Comparison of ENCODE assay signal across 15 cellular contexts in the genomic region with DNA sequence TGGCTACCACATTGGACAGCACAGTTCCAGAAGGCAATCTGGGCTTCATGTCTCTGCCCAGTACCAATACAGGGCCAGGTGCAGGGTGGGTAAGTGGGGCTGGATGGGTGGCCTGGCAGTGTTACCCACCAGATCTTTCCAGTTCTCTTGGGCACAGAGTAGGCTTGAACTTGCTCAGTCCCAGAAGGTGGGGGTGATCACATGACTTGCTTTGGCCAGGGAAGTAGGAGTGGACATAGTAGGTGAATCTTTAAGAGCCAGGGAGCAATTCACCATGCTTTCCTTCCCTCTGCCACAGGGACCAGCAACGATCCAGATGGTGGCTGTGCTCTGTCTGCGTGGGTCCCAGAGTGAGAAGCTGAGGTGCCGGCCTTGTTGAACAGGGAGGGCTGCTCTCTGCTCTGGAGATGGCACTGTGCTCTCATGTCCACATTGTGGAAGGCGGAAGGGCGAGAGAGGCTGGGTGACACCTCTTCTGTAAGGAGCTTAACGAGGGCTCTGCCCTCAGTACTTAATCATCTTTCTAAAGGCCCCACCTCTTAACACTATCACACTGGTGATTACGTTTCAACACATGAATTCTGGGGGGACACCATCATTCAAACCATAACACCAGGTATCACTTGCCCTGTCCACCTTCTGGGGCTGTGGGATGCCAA.
A peak's percentile ranks its signal among the peaks of the same experiment; 100 is the strongest.
DNase-seq lines count a peak whose midpoint lies in the region; ATAC-seq and TF ChIP-seq lines count a peak whose summit lies in the region.
"Had no signal": no experiment of that assay in that cellular context is flagged by ENCODE, and none has a peak within 500 bp of the region (broad histone marks: within the 10 kb centered on the region; RNA-seq: fewer than 3 reads in every experiment).

No MANE protein-coding gene starts in this region.

- H2BK12ac ChIP-seq in neuronal stem cell (ENCODE audit: low read length) = no peak overlapping the region

- H2AK5ac ChIP-seq in neuronal stem cell (ENCODE audit: low read depth, low read length) = no peak overlapping the region

- H3K4ac ChIP-seq in neuronal stem cell (ENCODE audit: low read length) = no peak overlapping the region

- no peak overlapping the region for H2BK5ac ChIP-seq in neuronal stem cell (ENCODE audit: low read length)

- H3K4me1 ChIP-seq in neuronal stem cell (ENCODE audit: control insufficient read depth in 2 of 2, insufficient read depth in 1 of 2, low read depth in 1 of 2, low read length in 2 of 2) (peaks cover 0 to 22% of the 10 kb centered on the region in 2 donors), SJCRH30 (peaks cover 8% of the 10 kb centered on the region; the same call in 1 of the 2 replicates), esophagus squamous epithelium (no peaks in the 10 kb centered on the region), foreskin keratinocyte (no peaks in the 10 kb centered on the region)

- H3K27me3 ChIP-seq in neuronal stem cell (ENCODE audit: control insufficient read depth in 3 of 3, insufficient read depth in 3 of 3, low read depth in 1 of 3, low read length in 3 of 3) = peaks cover 0 to 62% (median 0%) of the 10 kb centered on the region in 3 experiments
- H3K27me3 ChIP-seq in SJCRH30 = peaks cover 19% of the 10 kb centered on the region
- H3K27me3 ChIP-seq in esophagus squamous epithelium = peaks cover 0 to 99% (median 5%) of the 10 kb centered on the region in 4 donors
- H3K27me3 ChIP-seq in foreskin keratinocyte = peaks cover 11% of the 10 kb centered on the region

- H3K36me3 ChIP-seq in neuronal stem cell (replicated peaks in 1 of 2; ENCODE audit: control insufficient read depth in 2 of 2, insufficient read depth in 2 of 2, low read length in 2 of 2) = no peaks in the 10 kb centered on the region
- no peaks in the 10 kb centered on the region for H3K36me3 ChIP-seq in SJCRH30
- no peaks in the 10 kb centered on the region for H3K36me3 ChIP-seq in esophagus squamous epithelium

- no CpG with 5 or more reads among the region's 7 CpGs for WGBS in neuronal stem cell (ENCODE audit: extremely low coverage in 2 of 2, insufficient read length in 2 of 2, insufficient replicate concordance in 1 of 2), 2 donors
- 59 to 70% methylated on average over 5 to 7 of the region's 7 CpGs for WGBS in esophagus squamous epithelium, 2 donors

- no peak overlapping the region for H3K14ac ChIP-seq in neuronal stem cell (ENCODE audit: low read length)

- no peak overlapping the region for H3K4me2 ChIP-seq in neuronal stem cell (ENCODE audit: insufficient read depth, low read length, poor library complexity, severe bottlenecking)

- no peaks in the 10 kb centered on the region for H3K79me1 ChIP-seq in neuronal stem cell (ENCODE audit: low read depth, low read length)

- H3K27me3 Mint-ChIP-seq in chondrocyte (ENCODE audit: low read depth) = peaks cover 35% of the 10 kb centered on the region

- no peak overlapping the region for H3K4me3 Mint-ChIP-seq in chondrocyte (ENCODE audit: unreplicated experiment)
- H3K4me3 Mint-ChIP-seq: B cell; CD4-positive, alpha-beta T cell; H9 had no signal

- H3K9me3 ChIP-seq in neuronal stem cell (replicated peaks in 1 of 2; ENCODE audit: control insufficient read depth in 2 of 2, insufficient read depth in 1 of 2, low read depth in 1 of 2, low read length in 2 of 2) = no peaks in the 10 kb centered on the region
- no peaks in the 10 kb centered on the region for H3K9me3 ChIP-seq in SJCRH30 (replicated peaks)
- H3K9me3 ChIP-seq in esophagus squamous epithelium = no peaks in the 10 kb centered on the region

- no peaks in the 10 kb centered on the region for H3K4me1 Mint-ChIP-seq in chondrocyte (ENCODE audit: low read depth)
- H3K4me1 Mint-ChIP-seq: B cell had no signal

- H3K23ac ChIP-seq in neuronal stem cell (ENCODE audit: low read depth, low read length, poor library complexity) = no peak overlapping the region

- TF ChIP-seq POLR2A in esophagus squamous epithelium (IDR thresholded peaks at IDR 0.05) = no peak

- no peak overlapping the region for H2BK120ac ChIP-seq in neuronal stem cell (ENCODE audit: low read depth, low read length)

- H3K4me3 ChIP-seq in neuronal stem cell (ENCODE audit: low read length in 2 of 2) = no peak overlapping the region
- H3K4me3 ChIP-seq in SJCRH30 = no peak overlapping the region
- no peak overlapping the region for H3K4me3 ChIP-seq in esophagus squamous epithelium
- H3K4me3 ChIP-seq: GM12878, GM23248 had no signal

- no peaks in the 10 kb centered on the region for H3K36me3 Mint-ChIP-seq in chondrocyte (ENCODE audit: low read depth)

- no peak overlapping the region for H2AFZ ChIP-seq in neuronal stem cell (ENCODE audit: low read length)
- H2AFZ ChIP-seq: GM23248 had no signal

- no peak overlapping the region for H3K18ac ChIP-seq in neuronal stem cell (ENCODE audit: low read length)

- no peak overlapping the region for H4K8ac ChIP-seq in neuronal stem cell (ENCODE audit: low read depth, low read length)

- H3K9ac ChIP-seq in neuronal stem cell (ENCODE audit: low read depth, low read length, poor library complexity) = no peak overlapping the region
- H3K9ac ChIP-seq: GM23248 had no signal

- TF ChIP-seq CTCF in chondrocyte (IDR thresholded peaks at IDR 0.05) (no peak), esophagus squamous epithelium (IDR thresholded peaks at IDR 0.05) (no peak), foreskin keratinocyte (conservative IDR thresholded peaks at IDR 0.05) (no peak)

- no peaks in the 10 kb centered on the region for H3K9me3 Mint-ChIP-seq in chondrocyte (ENCODE audit: low read depth)
- H3K9me3 Mint-ChIP-seq: CD4-positive, alpha-beta T cell; H9 had no signal

- H4K91ac ChIP-seq in neuronal stem cell (ENCODE audit: low read depth, low read length, poor library complexity) = no peak overlapping the region

- intact Hi-C loops in esophagus squamous epithelium (cut with DNase I) = no loop called here

- peak overlapping the region; percentile 8 for H2BK15ac ChIP-seq in neuronal stem cell (ENCODE audit: low read length)

- DNase-seq in NCI-H2029 (lab: John Stamatoyannopoulos, UW) = peak; percentile 44
- peak; percentile 86 for DNase-seq in NCI-H82 (lab: John Stamatoyannopoulos, UW)
- peak; percentile 14 for DNase-seq in chondrocyte (ENCODE audit: low spot score)
- no peak for DNase-seq in neuronal stem cell (ENCODE audit: low spot score)
- no peak for DNase-seq in SJCRH30
- DNase-seq in esophagus squamous epithelium (lab: John Stamatoyannopoulos, UW) = no peak
- DNase-seq in foreskin keratinocyte = no peak
- DNase-seq: C1 segment of cervical spinal cord; Calu3; CD4-positive, alpha-beta T cell; DMS79; GM23248; H9 had no signal

- ATAC-seq in foreskin keratinocyte = no peak
- ATAC-seq: GM12878 had no signal

- no peak overlapping the region for H3K27ac ChIP-seq in neuronal stem cell (replicated peaks; ENCODE audit: low read length)
- no peak overlapping the region for H3K27ac ChIP-seq in SJCRH30
- H3K27ac ChIP-seq in esophagus squamous epithelium = no peak overlapping the region
- no peak overlapping the region for H3K27ac ChIP-seq in foreskin keratinocyte
- H3K27ac ChIP-seq: GM23248 had no signal

- no peak overlapping the region for H3K27ac Mint-ChIP-seq in chondrocyte (ENCODE audit: unreplicated experiment)
- H3K27ac Mint-ChIP-seq: B cell; CD4-positive, alpha-beta T cell had no signal

Comparison
In these comparisons a context has a peak if more than half of its experiments do, and no peak if none do; other contexts are left out.
1. DNase-seq: peak in NCI-H2029 (single experiment), NCI-H82 (single experiment) and chondrocyte (single experiment); none in neuronal stem cell (single experiment), SJCRH30 (0 of 2), esophagus squamous epithelium (single experiment) and foreskin keratinocyte (0 of 2).